ENCODE assay signal across 7 cellular contexts in genomic region chr3:119559441-119559963, GRCh38. TPM values are rescaled to one million over a fixed set of nuclear protein-coding genes. Genes with fewer than 3 reads are reported as not detected.
DNase-seq lines count a peak whose midpoint lies in the region; ATAC-seq, FAIRE-seq and TF ChIP-seq lines count a peak whose summit lies in the region.

A gene with protein sequence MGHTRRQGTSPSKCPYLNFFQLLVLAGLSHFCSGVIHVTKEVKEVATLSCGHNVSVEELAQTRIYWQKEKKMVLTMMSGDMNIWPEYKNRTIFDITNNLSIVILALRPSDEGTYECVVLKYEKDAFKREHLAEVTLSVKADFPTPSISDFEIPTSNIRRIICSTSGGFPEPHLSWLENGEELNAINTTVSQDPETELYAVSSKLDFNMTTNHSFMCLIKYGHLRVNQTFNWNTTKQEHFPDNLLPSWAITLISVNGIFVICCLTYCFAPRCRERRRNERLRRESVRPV (minus strand): TSS chr3:119559614. CDS start chr3:119557728, 1,886 bp downstream.

- TF ChIP-seq CTCF in GM10266 (IDR thresholded peaks at IDR 0.05; ENCODE audit: control insufficient read depth, insufficient read depth, low read depth, missing control alignments): peak; percentile 73
- peak; percentile 11 for TF ChIP-seq CTCF in astrocyte (IDR thresholded peaks at IDR 0.05; ENCODE audit: insufficient read depth, low read depth, low read length)
- peak; percentile 22 to 65 (median 61) for TF ChIP-seq CTCF in keratinocyte (optimal IDR thresholded peaks at IDR 0.05 in 1 of 3, IDR thresholded peaks at IDR 0.05 in 1 of 3, conservative IDR thresholded peaks at IDR 0.05 in 1 of 3; ENCODE audit: extremely low read depth in 1 of 3, insufficient read depth in 2 of 3, low read length in 3 of 3)

- H3K9me3 ChIP-seq in astrocyte (ENCODE audit: insufficient read depth, low read depth, low read length) (no peaks in the 10 kb centered on the region), keratinocyte (ENCODE audit: control insufficient read depth, low read depth, low read length) (no peaks in the 10 kb centered on the region)

- H3K4me3 Mint-ChIP-seq in astrocyte (ENCODE audit: unreplicated experiment): no peak within 1 kb of the TSS

- H3K36me3 Mint-ChIP-seq in astrocyte (ENCODE audit: low read depth, unreplicated experiment): no peaks in the 10 kb centered on the region

- H3K4me3 ChIP-seq in astrocyte (ENCODE audit: insufficient read depth, low read depth, low read length) (no peak within 1 kb of the TSS), keratinocyte (ENCODE audit: control insufficient read depth in 2 of 3, extremely low read depth in 1 of 3, insufficient read depth in 2 of 3, low read depth in 1 of 3, low read length in 3 of 3) (no peak within 1 kb of the TSS)

- peak; percentile 51 for ATAC-seq in GM21529 (IDR thresholded peaks at IDR 0.05; ENCODE audit: unreplicated experiment)

- H4K20me1 ChIP-seq in astrocyte (ENCODE audit: insufficient read depth, low read length): no peaks in the 10 kb centered on the region
- H4K20me1 ChIP-seq in keratinocyte (ENCODE audit: control insufficient read depth, extremely low read depth, insufficient read depth, low read length): no peaks in the 10 kb centered on the region

- no peaks in the 10 kb centered on the region for H3K9me1 ChIP-seq in keratinocyte (ENCODE audit: control insufficient read depth, extremely low read depth, insufficient read depth, low read length)

- dilution Hi-C loops in keratinocyte (cut with MboI; ENCODE audit: extremely low pct_ligation_motif_present, low sequenced_read_pairs): no loop called here

- H2AFZ ChIP-seq in astrocyte (ENCODE audit: low read depth, low read length) (no peak within 1 kb of the TSS), keratinocyte (ENCODE audit: control insufficient read depth, low read length) (no peak within 1 kb of the TSS)

- H3K4me2 ChIP-seq in astrocyte (ENCODE audit: low read length) (no peak within 1 kb of the TSS), keratinocyte (ENCODE audit: control insufficient read depth, extremely low read depth, insufficient read depth, low read depth, low read length) (no peak within 1 kb of the TSS)

- H3K27ac Mint-ChIP-seq in astrocyte (ENCODE audit: unreplicated experiment): no peak within 1 kb of the TSS

- no peak for FAIRE-seq in astrocyte (lab: Jason Lieb, UNC)
- FAIRE-seq in keratinocyte (lab: Jason Lieb, UNC): peak; percentile 51

- H3K9me3 Mint-ChIP-seq in astrocyte (ENCODE audit: unreplicated experiment): no peaks in the 10 kb centered on the region

- no peaks in the 10 kb centered on the region for H3K4me1 Mint-ChIP-seq in astrocyte (ENCODE audit: low read depth, unreplicated experiment)

- no peak within 1 kb of the TSS for H3K27ac ChIP-seq in astrocyte (ENCODE audit: low read depth, low read length)
- no peak within 1 kb of the TSS for H3K27ac ChIP-seq in keratinocyte (ENCODE audit: control insufficient read depth, insufficient read depth, low read length)

- H3K27me3 Mint-ChIP-seq in astrocyte (ENCODE audit: low read depth, unreplicated experiment): peaks cover 19% of the 10 kb centered on the region

- H3K27me3 ChIP-seq in astrocyte (ENCODE audit: insufficient read depth, low read length) (peaks cover 6% of the 10 kb centered on the region), keratinocyte (ENCODE audit: control insufficient read depth, extremely low read depth, insufficient read depth, low read length) (no peaks in the 10 kb centered on the region)

- DNase-seq in GM10266 (ENCODE audit: extremely low spot score) (peak; percentile 54), HT-29 (ENCODE audit: low spot score) (peak; percentile 73), SW480 (ENCODE audit: low spot score) (peak; percentile 70), astrocyte (ENCODE audit: low read depth) (peak; percentile 21), keratinocyte (ENCODE audit: low read depth, low spot score) (no peak)
- peak in 4 of 6 experiments; percentile 5 to 30 (median 15) for DNase-seq in stimulated activated naive CD4-positive, alpha-beta T cell (lab: John Stamatoyannopoulos, UW)

- no peak within 1 kb of the TSS for H3K9ac ChIP-seq in astrocyte (ENCODE audit: low read length)
- H3K9ac ChIP-seq in keratinocyte (ENCODE audit: control insufficient read depth, extremely low read depth, insufficient read depth, low read length): no peak within 1 kb of the TSS

- H3K79me2 ChIP-seq in astrocyte (ENCODE audit: insufficient read depth, low read length) (no peaks in the 10 kb centered on the region), keratinocyte (ENCODE audit: control insufficient read depth, insufficient read depth, low read length) (no peaks in the 10 kb centered on the region)

- H3K4me1 ChIP-seq in astrocyte (ENCODE audit: insufficient read depth, low read length): no peaks in the 10 kb centered on the region
- H3K4me1 ChIP-seq in keratinocyte (ENCODE audit: control insufficient read depth, extremely low read depth, insufficient read depth, low read length): no peaks in the 10 kb centered on the region

- H3K36me3 ChIP-seq in astrocyte (ENCODE audit: insufficient read depth, low read length) (no peaks in the 10 kb centered on the region), keratinocyte (ENCODE audit: control insufficient read depth in 2 of 2, extremely low read depth in 1 of 2, insufficient read depth in 2 of 2, low read length in 2 of 2) (no peaks in the 10 kb centered on the region)

RNA-seq across cellular contexts. Expression of the gene that starts here (rescaled TPM):
- not detected in 2 replicates for total RNA-seq in HT-29 (2014; rRNA removed; shearing (Covaris generic))
- not detected in 2 replicates for total RNA-seq in astrocyte
- polyA plus RNA-seq in keratinocyte: 0.10 TPM in 1 of 3 replicates, not detected in the others
- polyA plus RNA-seq in keratinocyte (2011; ENCODE audit: low read depth): not detected
- not detected in 2 replicates for polyA plus RNA-seq in keratinocyte (2011; cell fraction: cytosol; rRNA removed)
- polyA plus RNA-seq in keratinocyte (2011; cell fraction: nucleus; rRNA removed): not detected in 2 replicates
- not detected in 2 replicates for polyA plus RNA-seq in keratinocyte (2012; ENCODE audit: low replicate concordance)
- polyA minus RNA-seq in keratinocyte: not detected in 3 replicates
- polyA minus RNA-seq in keratinocyte (2011; cell fraction: cytosol; rRNA and poly(A)+ RNA removed): not detected
- not detected in 2 replicates for polyA minus RNA-seq in keratinocyte (2011; cell fraction: nucleus; rRNA and poly(A)+ RNA removed)

Comparison
In these comparisons a context has a peak if more than half of its experiments do, and no peak if none do; other contexts are left out.
1. Peak in DNase-seq in HT-29; RNA of the gene not detected or under 1 TPM.
2. Peak in DNase-seq in astrocyte; RNA of the gene not detected or under 1 TPM.
3. CTCF ChIP-seq: peak in every context shown above with its lines; median percentile 73 in GM10266; 61 in keratinocyte; 11 in astrocyte.